In genomic region chr10:116692225-116692624, GRCh38 we compare ENCODE assay signal across 23 cellular contexts. TPM values are rescaled to one million over a fixed set of nuclear protein-coding genes. Genes with fewer than 3 reads are reported as not detected.
A peak's percentile ranks its signal among the peaks of the same experiment; 100 is the strongest.
DNase-seq lines count a peak whose midpoint lies in the region; ATAC-seq and TF ChIP-seq lines count a peak whose summit lies in the region.
"Had no signal": no experiment of that assay in that cellular context is flagged by ENCODE, and none has a peak within 500 bp of the region (broad histone marks: within the 10 kb centered on the region; RNA-seq: fewer than 3 reads in every experiment).

No MANE protein-coding gene starts in this region.

- TF ChIP-seq EP300 in esophagus muscularis mucosa (IDR thresholded peaks at IDR 0.05): no peak

- no peak overlapping the region for H3K9ac ChIP-seq in subcutaneous abdominal adipose tissue (ENCODE audit: low read length in 5 of 5)

- in situ Hi-C loops in brain microvascular endothelial cell (cut with HindIII; ENCODE audit: low pct_ligation_motif_present, low sequenced_read_pairs): loop anchor here (25.0 kb wide), 2 partner anchors 95 to 470 kb away; no protein-coding TSS in a partner anchor

- peak overlapping the region in 7 of 10 donors; percentile 5 to 72 (median 58) for H3K27ac ChIP-seq in heart right ventricle
- no peak overlapping the region for H3K27ac ChIP-seq in right cardiac atrium (ENCODE audit: low read length)
- H3K27ac ChIP-seq in esophagus muscularis mucosa (replicated peaks in 1 of 4): peak overlapping the region; percentile 25 to 48 (median 42)
- H3K27ac ChIP-seq in subcutaneous abdominal adipose tissue (ENCODE audit: low read depth, low read length): peak overlapping the region; percentile 39
- no peak overlapping the region for H3K27ac ChIP-seq in brain microvascular endothelial cell
- H3K27ac ChIP-seq: HL-60, SJCRH30 had no signal

- H3K4me3 ChIP-seq in heart right ventricle: no peak overlapping the region
- H3K4me3 ChIP-seq in right cardiac atrium (ENCODE audit: low read length): no peak overlapping the region
- no peak overlapping the region for H3K4me3 ChIP-seq in esophagus muscularis mucosa
- no peak overlapping the region for H3K4me3 ChIP-seq in subcutaneous abdominal adipose tissue (ENCODE audit: low read depth in 1 of 5, low read length in 5 of 5)
- H3K4me3 ChIP-seq in brain microvascular endothelial cell (ENCODE audit: low read depth, low read length): no peak overlapping the region
- H3K4me3 ChIP-seq: GM12878, K562, SJCRH30 had no signal

- WGBS in heart right ventricle, 2 donors: 91 to 94% methylated on average over 8 of the region's 8 CpGs
- WGBS in right cardiac atrium: 88% methylated on average over 8 of the region's 8 CpGs
- 94% methylated on average over 3 of the region's 8 CpGs for WGBS in esophagus muscularis mucosa

- H3K9me3 ChIP-seq in heart right ventricle: no peaks in the 10 kb centered on the region
- H3K9me3 ChIP-seq in right cardiac atrium (ENCODE audit: control insufficient read depth, low read length): no peaks in the 10 kb centered on the region
- no peaks in the 10 kb centered on the region for H3K9me3 ChIP-seq in esophagus muscularis mucosa
- H3K9me3 ChIP-seq in subcutaneous abdominal adipose tissue (ENCODE audit: control insufficient read depth in 5 of 5, low read length in 5 of 5): no peaks in the 10 kb centered on the region
- H3K9me3 ChIP-seq: SJCRH30 had no signal

- H3K36me3 ChIP-seq in heart right ventricle: peaks cover 0 to 2% (median 0%) of the 10 kb centered on the region in 9 donors
- H3K36me3 ChIP-seq in esophagus muscularis mucosa: peaks cover 0 to 6% (median 0%) of the 10 kb centered on the region in 4 donors
- peaks cover 0 to 18% (median 7%) of the 10 kb centered on the region in 5 donors for H3K36me3 ChIP-seq in subcutaneous abdominal adipose tissue (ENCODE audit: control insufficient read depth in 5 of 5, insufficient read depth in 5 of 5, low read length in 5 of 5)
- H3K36me3 ChIP-seq in brain microvascular endothelial cell (replicated peaks): no peaks in the 10 kb centered on the region
- H3K36me3 ChIP-seq: SJCRH30 had no signal

- ATAC-seq in heart right ventricle (no peak), right cardiac atrium (no peak)
- ATAC-seq: CD8-positive, alpha-beta T cell; GM12878; HepG2; K562 had no signal

- intact Hi-C loops in heart right ventricle (cut with DNase I) (loop anchor here in 5 of 10 donors (5.0 to 10.0 kb wide), 4 partner anchors 45 to 80 kb away; partner anchors contain the start of gene HSPA12A (in 3 of the 5)), right cardiac atrium (cut with DNase I) (no loop called here), esophagus muscularis mucosa (cut with DNase I) (no loop called here)

- no peak for TF ChIP-seq POLR2A in esophagus muscularis mucosa (IDR thresholded peaks at IDR 0.05; ENCODE audit: low read depth)

- H3K4me1 ChIP-seq in heart right ventricle: peaks cover 14 to 64% (median 46%) of the 10 kb centered on the region in 9 donors
- H3K4me1 ChIP-seq in right cardiac atrium (ENCODE audit: control insufficient read depth, insufficient read depth, low read length): peaks cover 10% of the 10 kb centered on the region
- peaks cover 51 to 62% (median 57%) of the 10 kb centered on the region in 4 donors for H3K4me1 ChIP-seq in esophagus muscularis mucosa
- peaks cover 2 to 51% (median 42%) of the 10 kb centered on the region in 5 donors for H3K4me1 ChIP-seq in subcutaneous abdominal adipose tissue (ENCODE audit: control insufficient read depth in 5 of 5, insufficient read depth in 5 of 5, low read length in 5 of 5)
- H3K4me1 ChIP-seq: SJCRH30 had no signal

- TF ChIP-seq CTCF in heart right ventricle (IDR thresholded peaks at IDR 0.05) (no peak), esophagus muscularis mucosa (IDR thresholded peaks at IDR 0.05) (no peak), brain microvascular endothelial cell (IDR thresholded peaks at IDR 0.05; ENCODE audit: low read depth, low read length, missing control alignments) (no peak)

- H3K27me3 ChIP-seq in heart right ventricle (no peaks in the 10 kb centered on the region), right cardiac atrium (ENCODE audit: control insufficient read depth, insufficient read depth) (no peaks in the 10 kb centered on the region), esophagus muscularis mucosa (no peaks in the 10 kb centered on the region), subcutaneous abdominal adipose tissue (ENCODE audit: control insufficient read depth in 5 of 5, insufficient read depth in 4 of 5, low read length in 5 of 5) (no peaks in the 10 kb centered on the region), brain microvascular endothelial cell (replicated peaks) (no peaks in the 10 kb centered on the region)
- H3K27me3 ChIP-seq: SJCRH30 had no signal

- DNase-seq in heart right ventricle (no peak), right cardiac atrium (no peak), esophagus muscularis mucosa (ENCODE audit: extremely low spot score) (no peak), NAMALWA (ENCODE audit: low spot score) (no peak), brain microvascular endothelial cell (no peak), NCI-H2171 treated with DMSO at 0.1 percent for 48 hours (lab: John Stamatoyannopoulos, UW) (no peak)
- DNase-seq: AML-193; CD8-positive, alpha-beta T cell; DND-41; H9; NCI-H1092 treated with DMSO at 0.1 percent for 48 hours; NCI-H1436 treated with DMSO at 0.1 percent for 48 hours; NCI-H1930; NCI-H226; NCI-H510A treated with DMSO at 0.1 percent for 48 hours; NCI-H774; NK-92 treated with Interleukin-12 subunit alpha and Interleukin-12 subunit beta, amount 100 ng/mL, for 24 hours; SJCRH30 had no signal

RNA-seq across cellular contexts. Expression of gene HSPA12A, which starts 50.1 kb away (rescaled TPM):
- total RNA-seq in heart right ventricle (10 to 100 TPM in 6 of 10 donors, 1 to 10 TPM in 4; 9.1 to 18.1 (median 10.7) TPM), right cardiac atrium (10 to 100 TPM; 13.1 to 21.9 (median 15.5) TPM), esophagus muscularis mucosa (10 to 100 TPM; 16.4 to 24.5 (median 22.2) TPM)
- polyA plus RNA-seq in heart right ventricle (1 to 10 TPM; 5.1 to 7.2 TPM), right cardiac atrium (8.4 TPM)

Comparison
In these comparisons a context has a peak if more than half of its experiments do, and no peak if none do; other contexts are left out.
1. H3K27ac ChIP-seq: peak in heart right ventricle (7 of 10), esophagus muscularis mucosa (4 of 4) and subcutaneous abdominal adipose tissue (single experiment); none in right cardiac atrium (single experiment) and brain microvascular endothelial cell (single experiment).